In the genomic region with DNA sequence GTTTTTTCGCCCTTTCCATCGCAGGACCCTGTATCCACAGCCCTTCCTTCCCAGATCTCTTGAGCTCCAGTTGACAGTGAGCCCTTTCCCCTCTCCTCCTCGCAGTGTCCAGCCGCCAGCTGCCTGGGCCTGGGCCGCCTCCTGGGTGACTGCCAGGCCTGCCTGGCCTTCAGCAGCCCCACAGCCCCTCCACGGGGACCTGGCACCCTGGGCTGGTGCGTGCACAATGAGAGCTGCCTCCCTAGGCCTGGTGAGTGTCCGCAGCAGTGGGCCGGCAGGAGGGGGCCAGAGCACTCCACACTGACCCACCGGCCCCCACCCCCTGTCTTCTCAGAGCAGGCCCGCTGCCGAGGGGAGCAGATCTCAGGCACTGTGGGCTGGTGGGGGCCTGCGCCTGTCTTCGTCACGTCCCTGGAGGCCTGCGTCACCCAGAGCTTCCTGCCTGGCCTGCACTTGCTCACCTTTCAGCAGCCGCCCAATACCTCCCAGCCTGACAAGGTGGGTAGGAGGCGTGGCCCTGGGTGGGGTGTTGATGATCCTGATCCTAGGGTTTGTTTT, we compare ENCODE assay signal across 29 cellular contexts. TPM values are rescaled to one million over a fixed set of nuclear protein-coding genes. Genes with fewer than 3 reads are reported as not detected.
"Had no signal": no experiment of that assay in that cellular context is flagged by ENCODE, and none has a peak within 500 bp of the region (broad histone marks: within the 10 kb centered on the region; RNA-seq: fewer than 3 reads in every experiment).

No MANE protein-coding gene starts in this region.

- H3K79me2 ChIP-seq: hepatocyte had no signal

- H3K9ac ChIP-seq: parathyroid adenoma had no signal

- DNase-seq: cerebellar nuclear complex; cortex of kidney; foreskin keratinocyte; kidney; mucosa of descending colon; naive B cell; occipital lobe; sigmoid colon; stimulated activated CD4-positive, alpha-beta T cell treated with anti-CD3 and anti-CD28 coated beads, Interleukin-2, amount 100 ng/mL, for 24 hours; stimulated activated CD4-positive, alpha-beta T cell treated with anti-CD3 and anti-CD28 coated beads, Interleukin-4, amount 100 ng/mL, for 24 hours; stimulated activated naive CD4-positive, alpha-beta T cell treated with Interleukin-2 at 50 U/mL for 16 hours; stomach; thyroid gland had no signal

- H3K4me1 ChIP-seq: esophagus muscularis mucosa, foreskin keratinocyte, gastroesophageal sphincter, heart left ventricle, parathyroid adenoma, sigmoid colon, stomach, thyroid gland had no signal

- H3K27ac ChIP-seq: epithelial cell of prostate, esophagus muscularis mucosa, foreskin keratinocyte, gastroesophageal sphincter, heart left ventricle, hepatocyte, parathyroid adenoma, sigmoid colon, stomach, thyroid gland had no signal

- H3K27me3 ChIP-seq: esophagus muscularis mucosa, foreskin keratinocyte, gastroesophageal sphincter, heart left ventricle, hepatocyte, sigmoid colon, stomach, thyroid gland had no signal

- H3K4me2 ChIP-seq: hepatocyte had no signal

- ATAC-seq: foreskin keratinocyte; gastroesophageal sphincter; mucosa of descending colon; natural killer cell treated with Interleukin-12 subunit alpha and Interleukin-12 subunit beta and Interleukin-15 and Interleukin-18, amount 100 ng/mL, for 72 hours; stimulated activated effector memory CD8-positive, alpha-beta T cell treated with anti-CD3 and anti-CD28 coated beads, Interleukin-12 subunit alpha, Interleukin-12 subunit beta, amount 100 ng/mL, for 72 hours had no signal

- H3K9me3 ChIP-seq: esophagus muscularis mucosa, gastroesophageal sphincter, heart left ventricle, mucosa of descending colon, sigmoid colon, stomach, thyroid gland had no signal

- H2AFZ ChIP-seq: hepatocyte, parathyroid adenoma had no signal

- H3K4me3 ChIP-seq: esophagus muscularis mucosa, gastroesophageal sphincter, heart left ventricle, hepatocyte, lung, mucosa of descending colon, sigmoid colon, stomach, thyroid gland had no signal

- FAIRE-seq: kidney, urothelium cell line had no signal

RNA-seq across cellular contexts. Expression of a gene that starts 31.3 kb away (rescaled TPM):
- total RNA-seq: esophagus muscularis mucosa, foreskin keratinocyte, kidney, left lobe of liver, subcutaneous adipose tissue had no signal
- polyA plus RNA-seq: hepatocyte had no signal

RNA-seq across cellular contexts. Expression of a gene that starts 42.5 kb away (rescaled TPM):
- total RNA-seq: sigmoid colon, skeletal muscle tissue, stomach had no signal

RNA-seq across cellular contexts. Expression of a gene that starts 45.7 kb away (rescaled TPM):
- total RNA-seq: fibroblast of lung; left lobe of liver; liver; natural killer cell treated with Interleukin-12 subunit alpha and Interleukin-12 subunit beta and Interleukin-15 and Interleukin-18, amount 100 ng/mL, for 72 hours; occipital lobe; sigmoid colon; skeletal muscle tissue; temporal lobe had no signal
- polyA plus RNA-seq: fibroblast of lung had no signal
